In genomic region chr17:51016099-51016498, GRCh38 we compare ENCODE assay signal across 22 cellular contexts.
DNase-seq lines count a peak whose midpoint lies in the region; ATAC-seq, FAIRE-seq and TF ChIP-seq lines count a peak whose summit lies in the region.
"Had no signal": no experiment of that assay in that cellular context is flagged by ENCODE, and none has a peak within 500 bp of the region (broad histone marks: within the 10 kb centered on the region; RNA-seq: fewer than 3 reads in every experiment).

No MANE protein-coding gene starts in this region.

- no peaks in the 10 kb centered on the region for H3K79me1 ChIP-seq in H9 (ENCODE audit: insufficient read depth, low read depth, low read length, poor library complexity, severe bottlenecking)

- CTCF ChIA-PET in SK-N-SH (lab: Yijun Ruan, JAX): no interaction called here
- CTCF ChIA-PET in endothelial cell of umbilical vein (lab: Charles Lee): no interaction called here

- H3K27ac Mint-ChIP-seq in H9: peak overlapping the region in 2 of 3 experiments; percentile 21 to 59; a peak in 4 of 7 replicates
- H3K27ac Mint-ChIP-seq: CD4-positive, alpha-beta T cell; endodermal cell had no signal

- no peak overlapping the region for H4K91ac ChIP-seq in H9 (ENCODE audit: insufficient read length, low read depth, low read length)

- H3K27me3 ChIP-seq in H9 (ENCODE audit: insufficient read depth, low read length) (no peaks in the 10 kb centered on the region), SK-N-SH (ENCODE audit: insufficient read depth) (no peaks in the 10 kb centered on the region), endothelial cell of umbilical vein (ENCODE audit: control insufficient read depth in 2 of 2, insufficient read depth in 2 of 2, low read length in 2 of 2) (no peaks in the 10 kb centered on the region), osteoblast (ENCODE audit: insufficient read depth, low read length) (no peaks in the 10 kb centered on the region)
- H3K27me3 ChIP-seq: right atrium auricular region, testis had no signal

- no peak overlapping the region for H3K14ac ChIP-seq in H9 (ENCODE audit: insufficient read depth, low read length)

- no peaks in the 10 kb centered on the region for H3K9me2 ChIP-seq in SK-N-SH

- H3K9me3 ChIP-seq in H9 (ENCODE audit: control insufficient read depth, low read depth, low read length) (no peaks in the 10 kb centered on the region), SK-N-SH (no peaks in the 10 kb centered on the region), endothelial cell of umbilical vein (replicated peaks; ENCODE audit: control insufficient read depth, insufficient read depth, low read length) (no peaks in the 10 kb centered on the region), osteoblast (ENCODE audit: low read depth, low read length) (no peaks in the 10 kb centered on the region)
- H3K9me3 ChIP-seq: right atrium auricular region, testis had no signal

- H2BK12ac ChIP-seq in H9 (ENCODE audit: insufficient read length, low read depth, low read length): no peak overlapping the region

- H3K4me3 ChIP-seq in SK-N-SH (ENCODE audit: low read depth in 2 of 2, low read length in 1 of 2) (no peak overlapping the region), endothelial cell of umbilical vein (replicated peaks in 1 of 3; ENCODE audit: insufficient read depth in 1 of 3, low read depth in 1 of 3, low read length in 3 of 3) (no peak overlapping the region), osteoblast (ENCODE audit: insufficient read depth, low read length) (no peak overlapping the region)
- H3K4me3 ChIP-seq: right atrium auricular region, testis had no signal

- POLR2A ChIA-PET in SK-N-SH (lab: Yijun Ruan, JAX): no interaction called here
- POLR2A ChIA-PET in endothelial cell of umbilical vein (lab: Charles Lee): no interaction called here

- H3K36me3 Mint-ChIP-seq in H9 (ENCODE audit: insufficient read depth in 1 of 3, low read depth in 3 of 3): peaks cover 5 to 39% (median 31%) of the 10 kb centered on the region in 3 experiments; a peak in 5 of 7 replicates

- TF ChIP-seq CTCF in H9 (conservative IDR thresholded peaks at IDR 0.05): no peak
- no peak for TF ChIP-seq CTCF in SK-N-SH (IDR thresholded peaks at IDR 0.05)
- TF ChIP-seq CTCF in endothelial cell of umbilical vein (IDR thresholded peaks at IDR 0.05; ENCODE audit: extremely low read depth in 1 of 2, insufficient read depth in 1 of 2, low read depth in 1 of 2, low read length in 2 of 2): no peak
- TF ChIP-seq CTCF in osteoblast (IDR thresholded peaks at IDR 0.05; ENCODE audit: extremely low read depth, low read depth, low read length): no peak

- H3K27me3 Mint-ChIP-seq in H9 (ENCODE audit: low read depth): no peaks in the 10 kb centered on the region
- H3K27me3 Mint-ChIP-seq: CD4-positive, alpha-beta T cell; T-cell had no signal

- H3K9ac ChIP-seq in H9 (ENCODE audit: extremely low read depth, insufficient read length, low read length): no peak overlapping the region
- H3K9ac ChIP-seq in SK-N-SH: no peak overlapping the region
- H3K9ac ChIP-seq in endothelial cell of umbilical vein (replicated peaks; ENCODE audit: extremely low read depth, insufficient read depth, low read length): no peak overlapping the region
- H3K9ac ChIP-seq: KMS-11 had no signal

- H3K23ac ChIP-seq in H9 (ENCODE audit: insufficient read length, low read depth, low read length): no peak overlapping the region

- H2BK15ac ChIP-seq in H9 (ENCODE audit: low read depth, low read length): no peak overlapping the region

- no peak overlapping the region for H3K18ac ChIP-seq in H9 (ENCODE audit: insufficient read length, low read depth, low read length)

- H3F3A ChIP-seq in SK-N-SH (replicated peaks; ENCODE audit: insufficient read depth): peaks cover 19% of the 10 kb centered on the region

- H3K4me2 ChIP-seq in H9 (ENCODE audit: insufficient read depth, insufficient read length, low read length) (no peak overlapping the region), SK-N-SH (peak overlapping the region; percentile 2; the same call in 1 of the 2 replicates), endothelial cell of umbilical vein (ENCODE audit: insufficient read depth, low read length) (no peak overlapping the region), osteoblast (ENCODE audit: insufficient read depth, low read length) (no peak overlapping the region)

- no peaks in the 10 kb centered on the region for H3K79me2 ChIP-seq in H9 (ENCODE audit: insufficient read depth, low read length)
- peaks cover 13% of the 10 kb centered on the region for H3K79me2 ChIP-seq in SK-N-SH (ENCODE audit: insufficient read depth)
- no peaks in the 10 kb centered on the region for H3K79me2 ChIP-seq in endothelial cell of umbilical vein (ENCODE audit: control insufficient read depth, insufficient read depth, low read length)
- peaks cover 10% of the 10 kb centered on the region for H3K79me2 ChIP-seq in osteoblast (ENCODE audit: insufficient read depth, low read length)

- no peak overlapping the region for H2BK5ac ChIP-seq in H9 (ENCODE audit: insufficient read length, low read length)

- no peaks in the 10 kb centered on the region for H3K4me1 ChIP-seq in H9 (ENCODE audit: insufficient read depth, low read length)
- peaks cover 7 to 16% of the 10 kb centered on the region in 2 experiments; a peak in 3 of 4 replicates for H3K4me1 ChIP-seq in SK-N-SH (ENCODE audit: control insufficient read depth in 1 of 2, insufficient read depth in 2 of 2, low read depth in 1 of 2, low read length in 1 of 2)
- peaks cover 8% of the 10 kb centered on the region for H3K4me1 ChIP-seq in endothelial cell of umbilical vein (ENCODE audit: control insufficient read depth, extremely low read depth, insufficient read depth, low read length)
- H3K4me1 ChIP-seq in osteoblast (ENCODE audit: insufficient read depth, low read length): peaks cover 4% of the 10 kb centered on the region
- H3K4me1 ChIP-seq: right atrium auricular region had no signal

- no peak overlapping the region for H4K5ac ChIP-seq in H9 (ENCODE audit: insufficient read length, low read depth, low read length)

- TF ChIP-seq POLR2A in endothelial cell of umbilical vein (IDR thresholded peaks at IDR 0.05; ENCODE audit: low read depth, low read length): no peak

- no peak overlapping the region for H2AK5ac ChIP-seq in H9 (ENCODE audit: insufficient read length, low read length)

- BruUV-seq in endothelial cell of umbilical vein (replicated peaks; lab: Mats Ljungman, UMichigan): no TSS peak

- dilution Hi-C loops in endothelial cell of umbilical vein (cut with MboI; ENCODE audit: extremely low pct_ligation_motif_present, low sequenced_read_pairs): no loop called here

- H3K4ac ChIP-seq in H9 (ENCODE audit: low read depth, low read length): no peak overlapping the region

- TF ChIP-seq RAD21 in SK-N-SH (IDR thresholded peaks at IDR 0.05; ENCODE audit: low read length): no peak

- DNase-seq in H9 (no peak), SK-N-SH (no peak), endothelial cell of umbilical vein (ENCODE audit: low read depth, low spot score) (peak; percentile 32), osteoblast (ENCODE audit: insufficient read length, low spot score, missing footprints) (no peak), NCI-H1694 (lab: John Stamatoyannopoulos, UW) (no peak), SIG-M5 treated with dmso at 0.1 percent for 504 hours (lab: John Stamatoyannopoulos, UW; ENCODE audit: unreplicated experiment) (no peak)
- DNase-seq: activated CD4-positive, alpha-beta T cell treated with anti-CD3 and anti-CD28 coated beads, Interleukin-2, amount 50 U/mL, for 4 hours; anterior cingulate cortex; CD4-positive, alpha-beta T cell; endodermal cell; hippocampal formation; NCI-H1048; NCI-H2107; NCI-H524 treated with DMSO at 0.1 percent for 48 hours; stimulated activated CD4-positive, alpha-beta T cell treated with anti-CD3 and anti-CD28 coated beads, Interleukin-12 subunit alpha, Interleukin-12 subunit beta, amount 100 ng/mL, for 4 hours; T-cell; testis had no signal

- no peaks in the 10 kb centered on the region for H4K20me1 ChIP-seq in H9 (ENCODE audit: control insufficient read depth, insufficient read depth, insufficient read length)
- H4K20me1 ChIP-seq in SK-N-SH (ENCODE audit: insufficient read depth): no peaks in the 10 kb centered on the region
- H4K20me1 ChIP-seq in endothelial cell of umbilical vein (replicated peaks; ENCODE audit: control insufficient read depth, extremely low read depth, insufficient read depth, low read length): no peaks in the 10 kb centered on the region
- H4K20me1 ChIP-seq in osteoblast (ENCODE audit: insufficient read depth, low read length): no peaks in the 10 kb centered on the region

- H3K9me3 Mint-ChIP-seq in H9: no peaks in the 10 kb centered on the region
- H3K9me3 Mint-ChIP-seq: CD4-positive, alpha-beta T cell; endodermal cell; T-cell had no signal

- H3K56ac ChIP-seq in H9 (ENCODE audit: insufficient read length, low read depth, low read length): no peak overlapping the region

- ATAC-seq in esophagus mucosa: no peak
- ATAC-seq in GM21529 (IDR thresholded peaks at IDR 0.05; ENCODE audit: unreplicated experiment): no peak
- ATAC-seq: T-cell had no signal

- peaks cover 2 to 6% of the 10 kb centered on the region in 2 experiments; a peak in 2 of 4 replicates for H3K4me1 Mint-ChIP-seq in H9
- H3K4me1 Mint-ChIP-seq: T-cell had no signal

- H2BK120ac ChIP-seq in H9 (ENCODE audit: low read depth, low read length, poor library complexity, severe bottlenecking): no peak overlapping the region

- H3K23me2 ChIP-seq in H9 (ENCODE audit: insufficient read length, low read depth, low read length, poor library complexity, severe bottlenecking): no peaks in the 10 kb centered on the region

- WGBS in H9 (ENCODE audit: extremely low coverage, insufficient read length, low lambda C conversion rate): no CpG with 5 or more reads among the region's 1 CpG
- 77% methylated on average over 1 of the region's 1 CpG for WGBS in SK-N-SH (ENCODE audit: low lambda C conversion rate)

- intact Hi-C loops in endothelial cell of umbilical vein (cut with micrococcal nuclease): no loop called here

- no peak for TF ChIP-seq EP300 in SK-N-SH (IDR thresholded peaks at IDR 0.05; ENCODE audit: borderline replicate concordance in 1 of 2, low read depth in 1 of 2, low read length in 1 of 2)

- H4K8ac ChIP-seq in H9 (replicated peaks; ENCODE audit: insufficient read length, low read depth, low read length): no peak overlapping the region

- no peak overlapping the region for H3K4me3 Mint-ChIP-seq in H9
- H3K4me3 Mint-ChIP-seq: CD4-positive, alpha-beta T cell; endodermal cell; T-cell had no signal

- no peak overlapping the region for H3K27ac ChIP-seq in H9 (ENCODE audit: insufficient read length, low read depth, low read length)
- peak overlapping the region; percentile 50 to 64 for H3K27ac ChIP-seq in SK-N-SH (ENCODE audit: low read depth in 2 of 2, low read length in 1 of 2)
- no peak overlapping the region for H3K27ac ChIP-seq in endothelial cell of umbilical vein (ENCODE audit: insufficient read depth, low read depth, low read length)
- H3K27ac ChIP-seq in osteoblast (ENCODE audit: low read depth, low read length): peak overlapping the region; percentile 20
- H3K27ac ChIP-seq: KMS-11, right atrium auricular region had no signal

- no peak overlapping the region for H2BK20ac ChIP-seq in H9 (ENCODE audit: low read depth, low read length, poor library complexity, severe bottlenecking)

- H3K36me3 ChIP-seq in SK-N-SH (replicated peaks in 1 of 2; ENCODE audit: control insufficient read depth in 1 of 2, insufficient read depth in 2 of 2, low read length in 1 of 2) (peaks cover 50 to 55% of the 10 kb centered on the region in 2 experiments), endothelial cell of umbilical vein (ENCODE audit: control insufficient read depth in 2 of 2, extremely low read depth in 1 of 2, insufficient read depth in 2 of 2, low read length in 2 of 2) (peaks cover 3% of the 10 kb centered on the region in 2 experiments), osteoblast (ENCODE audit: insufficient read depth, low read length) (peaks cover 48% of the 10 kb centered on the region)

- H3T11ph ChIP-seq in H9 (ENCODE audit: low read length): no peak overlapping the region

- FAIRE-seq in endothelial cell of umbilical vein (lab: Jason Lieb, UNC): no peak
- FAIRE-seq: keratinocyte had no signal

- no peaks in the 10 kb centered on the region for H3K9me1 ChIP-seq in endothelial cell of umbilical vein (replicated peaks; ENCODE audit: control insufficient read depth, extremely low read depth, insufficient read depth, low read length)

- H2AFZ ChIP-seq in H9 (ENCODE audit: low read length): no peak overlapping the region
- no peak overlapping the region for H2AFZ ChIP-seq in SK-N-SH (ENCODE audit: low read depth)
- H2AFZ ChIP-seq in endothelial cell of umbilical vein (ENCODE audit: low read depth, low read length): no peak overlapping the region
- H2AFZ ChIP-seq in osteoblast (ENCODE audit: low read length): no peak overlapping the region

Comparison
In these comparisons a context has a peak if more than half of its experiments do, and no peak if none do; other contexts are left out.
1. H3K27ac ChIP-seq: peak in SK-N-SH (2 of 2) and osteoblast (single experiment); none in H9 (single experiment) and endothelial cell of umbilical vein (single experiment).